In the genomic region with DNA sequence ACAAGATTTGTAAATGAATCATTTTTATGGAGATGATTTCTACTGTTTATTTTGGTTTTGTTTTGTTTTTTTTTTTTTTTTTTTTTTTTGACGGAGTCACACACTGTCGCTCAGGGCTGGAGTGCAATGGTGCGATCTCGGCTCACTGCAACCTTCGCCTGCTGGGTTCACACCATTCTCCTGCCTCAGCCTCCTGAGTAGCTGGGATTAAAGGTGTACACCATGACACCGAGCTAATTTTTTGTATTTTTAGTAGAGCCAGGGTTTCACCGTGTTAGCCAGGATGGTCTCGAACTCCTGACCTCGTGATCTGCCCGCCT, we compare ENCODE assay signal across 8 cellular contexts. TPM values are rescaled to one million over a fixed set of nuclear protein-coding genes. Genes with fewer than 3 reads are reported as not detected.
DNase-seq lines count a peak whose midpoint lies in the region; ATAC-seq and TF ChIP-seq lines count a peak whose summit lies in the region.
"Not testable (repeated sequence)": the region's sequence is repeated elsewhere in the genome, so short reads cannot be mapped to it uniquely, and the experiment has no call there.

No MANE protein-coding gene starts in this region.

- peak overlapping the region; percentile 91 to 98 (median 96) for H3K27ac Mint-ChIP-seq in CD4-positive, CD25-positive, alpha-beta regulatory T cell
- peak overlapping the region; percentile 92 to 97 (median 95) for H3K27ac Mint-ChIP-seq in IgD-negative memory B cell
- peak overlapping the region; percentile 92 for H3K27ac Mint-ChIP-seq in T-helper 2 cell treated with Interferon-gamma antibody and Interleukin-4, amounts not matched to agents 5 μg/mL and 100 μg/mL, for 36 hours

- not testable (repeated sequence) for H3K36me3 Mint-ChIP-seq in CD4-positive, CD25-positive, alpha-beta regulatory T cell; IgD-negative memory B cell; T-helper 2 cell treated with Interferon-gamma antibody and Interleukin-4, amounts not matched to agents 5 μg/mL and 100 μg/mL, for 36 hours (ENCODE audit: low read depth)

- H3K36me3 ChIP-seq in CD4-positive, CD25-positive, alpha-beta regulatory T cell (ENCODE audit: control insufficient read depth, insufficient read depth, low read length); ascending aorta; left lung; osteoblast (ENCODE audit: insufficient read depth, low read length); suprapubic skin: not testable (repeated sequence)

- peaks cover 34% of the 10 kb centered on the region for H3K4me1 ChIP-seq in CD4-positive, CD25-positive, alpha-beta regulatory T cell (ENCODE audit: control insufficient read depth, insufficient read depth, low read length, poor library complexity, severe bottlenecking)
- not testable (repeated sequence) for H3K4me1 ChIP-seq in ascending aorta; osteoblast (ENCODE audit: insufficient read depth, low read length)
- H3K4me1 ChIP-seq in left lung (peaks cover 0 to 26% of the 10 kb centered on the region in 2 donors), suprapubic skin (peaks cover 18% of the 10 kb centered on the region)

- not testable (repeated sequence) for TF ChIP-seq POLR2A in suprapubic skin (IDR thresholded peaks at IDR 0.05)

- intact Hi-C loops in ascending aorta (cut with DNase I) = loop anchor here (5.0 kb wide), 1 partner anchor 40 kb away; the partner anchor contains the start of gene RNF216
- intact Hi-C loops in left lung (cut with DNase I) = not testable (repeated sequence)

- DNase-seq in CD4-positive, CD25-positive, alpha-beta regulatory T cell; T-helper 2 cell treated with Interferon-gamma antibody and Interleukin-4, amounts not matched to agents 5 μg/mL and 100 μg/mL, for 36 hours (ENCODE audit: low spot score); ascending aorta (ENCODE audit: low spot score in 2 of 2); epithelial cell of prostate (ENCODE audit: low read depth, low spot score); osteoblast (ENCODE audit: insufficient read length, low spot score, missing footprints); suprapubic skin (ENCODE audit: low spot score in 2 of 2): not testable (repeated sequence)
- DNase-seq in left lung = peak in 1 of 2 donors; percentile 31

- H3K4me1 Mint-ChIP-seq in CD4-positive, CD25-positive, alpha-beta regulatory T cell = peaks cover 7 to 46% (median 24%) of the 10 kb centered on the region in 4 donors
- H3K4me1 Mint-ChIP-seq in IgD-negative memory B cell = peaks cover 9 to 14% (median 14%) of the 10 kb centered on the region in 3 donors
- H3K4me1 Mint-ChIP-seq in T-helper 2 cell treated with Interferon-gamma antibody and Interleukin-4, amounts not matched to agents 5 μg/mL and 100 μg/mL, for 36 hours (ENCODE audit: low read depth) = peaks cover 11% of the 10 kb centered on the region

- ATAC-seq in CD4-positive, CD25-positive, alpha-beta regulatory T cell (ENCODE audit: low read depth in 2 of 2); left lung: not testable (repeated sequence)

- H2AFZ ChIP-seq in osteoblast (ENCODE audit: low read length) = peak overlapping the region; percentile 96

- TF ChIP-seq CTCF in ascending aorta (IDR thresholded peaks at IDR 0.05); left lung (IDR thresholded peaks at IDR 0.05); osteoblast (IDR thresholded peaks at IDR 0.05; ENCODE audit: extremely low read depth, low read depth, low read length); suprapubic skin (IDR thresholded peaks at IDR 0.05): not testable (repeated sequence)

- H3K4me3 Mint-ChIP-seq in CD4-positive, CD25-positive, alpha-beta regulatory T cell = peak overlapping the region; percentile 95 to 98 (median 96)
- peak overlapping the region; percentile 88 to 97 (median 94) for H3K4me3 Mint-ChIP-seq in IgD-negative memory B cell
- H3K4me3 Mint-ChIP-seq in T-helper 2 cell treated with Interferon-gamma antibody and Interleukin-4, amounts not matched to agents 5 μg/mL and 100 μg/mL, for 36 hours = peak overlapping the region; percentile 86

- peak overlapping the region; percentile 93 for H3K27ac ChIP-seq in CD4-positive, CD25-positive, alpha-beta regulatory T cell (ENCODE audit: insufficient read depth, low read length, poor library complexity, severe bottlenecking)
- peak overlapping the region; percentile 58 to 68 for H3K27ac ChIP-seq in ascending aorta
- peak overlapping the region; percentile 70 for H3K27ac ChIP-seq in epithelial cell of prostate
- peak overlapping the region; percentile 85 to 96 for H3K27ac ChIP-seq in left lung
- peak overlapping the region; percentile 62 for H3K27ac ChIP-seq in osteoblast (ENCODE audit: low read depth, low read length)
- H3K27ac ChIP-seq in suprapubic skin = peak overlapping the region; percentile 80

- 51% methylated on average over 10 of the region's 10 CpGs for WGBS in suprapubic skin

- H3K27me3 ChIP-seq in CD4-positive, CD25-positive, alpha-beta regulatory T cell (ENCODE audit: control insufficient read depth, insufficient read depth, low read length); ascending aorta; left lung; osteoblast (ENCODE audit: insufficient read depth, low read length); suprapubic skin: not testable (repeated sequence)

- not testable (repeated sequence) for H3K9me3 ChIP-seq in CD4-positive, CD25-positive, alpha-beta regulatory T cell (ENCODE audit: control insufficient read depth in 2 of 2, low read length in 2 of 2); ascending aorta; left lung; osteoblast (ENCODE audit: low read depth, low read length); suprapubic skin

- not testable (repeated sequence) for H3K79me2 ChIP-seq in osteoblast (ENCODE audit: insufficient read depth, low read length)

- H3K9me3 Mint-ChIP-seq in CD4-positive, CD25-positive, alpha-beta regulatory T cell; IgD-negative memory B cell; T-helper 2 cell treated with Interferon-gamma antibody and Interleukin-4, amounts not matched to agents 5 μg/mL and 100 μg/mL, for 36 hours: not testable (repeated sequence)

- not testable (repeated sequence) for H3K27me3 Mint-ChIP-seq in CD4-positive, CD25-positive, alpha-beta regulatory T cell; IgD-negative memory B cell; T-helper 2 cell treated with Interferon-gamma antibody and Interleukin-4, amounts not matched to agents 5 μg/mL and 100 μg/mL, for 36 hours (ENCODE audit: low read depth)

- H3K4me2 ChIP-seq in osteoblast (ENCODE audit: insufficient read depth, low read length) = peak overlapping the region; percentile 91

- TF ChIP-seq EP300 in suprapubic skin (IDR thresholded peaks at IDR 0.05) = not testable (repeated sequence)

- peak overlapping the region; percentile 76 for H3K4me3 ChIP-seq in CD4-positive, CD25-positive, alpha-beta regulatory T cell (ENCODE audit: low read depth, low read length)
- peak overlapping the region; percentile 62 to 87 for H3K4me3 ChIP-seq in ascending aorta
- H3K4me3 ChIP-seq in left lung = peak overlapping the region; percentile 54 to 57
- peak overlapping the region; percentile 82 for H3K4me3 ChIP-seq in osteoblast (ENCODE audit: insufficient read depth, low read length)
- H3K4me3 ChIP-seq in suprapubic skin = peak overlapping the region; percentile 79

- not testable (repeated sequence) for H4K20me1 ChIP-seq in osteoblast (ENCODE audit: insufficient read depth, low read length)

RNA-seq across cellular contexts. Expression of gene RNF216, which starts 40.9 kb away (rescaled TPM):
- 74.2 TPM for total RNA-seq in CD4-positive, CD25-positive, alpha-beta regulatory T cell
- 10 to 100 TPM; 17.7 to 26.7 (median 21.8) TPM for polyA plus RNA-seq in CD4-positive, CD25-positive, alpha-beta regulatory T cell
- 31.6 TPM for polyA plus RNA-seq in IgD-negative memory B cell
- total RNA-seq in ascending aorta = 20.6 TPM
- 10 to 100 TPM; 28.4 to 34.4 TPM for total RNA-seq in left lung
- 51.0 and 51.4 TPM in 2 replicates for total RNA-seq in osteoblast
- total RNA-seq in suprapubic skin = 10 to 100 TPM; 26.9 to 45.1 (median 34.1) TPM

RNA-seq across cellular contexts. Expression of gene OCM, which starts 58.2 kb away (rescaled TPM):
- total RNA-seq in CD4-positive, CD25-positive, alpha-beta regulatory T cell = 5.7 TPM
- polyA plus RNA-seq in CD4-positive, CD25-positive, alpha-beta regulatory T cell = 1 to 10 TPM; 1.2 to 3.9 (median 2.5) TPM
- not detected for polyA plus RNA-seq in IgD-negative memory B cell
- total RNA-seq in ascending aorta (not detected), left lung (not detected), osteoblast (not detected in 2 replicates), suprapubic skin (not detected)
